ENCODE assay signal across 25 cellular contexts in genomic region chr2:212770240-212770639, GRCh38.
DNase-seq lines count a peak whose midpoint lies in the region; FAIRE-seq and TF ChIP-seq lines count a peak whose summit lies in the region.
"Had no signal": no experiment of that assay in that cellular context is flagged by ENCODE, and none has a peak within 500 bp of the region (broad histone marks: within the 10 kb centered on the region; RNA-seq: fewer than 3 reads in every experiment).

No MANE protein-coding gene starts in this region.

- H3K79me2 ChIP-seq in mammary epithelial cell (ENCODE audit: insufficient read depth, low read length) (no peaks in the 10 kb centered on the region), H1 (ENCODE audit: control insufficient read depth in 1 of 2, insufficient read depth in 2 of 2, low read length in 2 of 2) (no peaks in the 10 kb centered on the region), mesendoderm (ENCODE audit: control insufficient read depth, insufficient read depth, low read length) (no peaks in the 10 kb centered on the region)

- TF ChIP-seq POLR2A in breast epithelium (IDR thresholded peaks at IDR 0.05) (no peak), H1 (IDR thresholded peaks at IDR 0.05; ENCODE audit: control extremely low read depth in 1 of 2, low read depth in 2 of 2, low read length in 2 of 2) (no peak)

- WGBS in mammary epithelial cell (ENCODE audit: low coverage, missing lambda C conversion rate), result 63% methylated on average over 3 of the region's 3 CpGs
- WGBS in H1 (ENCODE audit: extremely low coverage in 1 of 2, insufficient coverage in 1 of 2, insufficient read length in 1 of 2, insufficient replicate concordance in 2 of 2, low coverage in 1 of 2, low lambda C conversion rate in 2 of 2, missing lambda C conversion rate in 1 of 2), 2 experiments, result 76% methylated on average over 3 of the region's 3 CpGs; no CpG with 5 or more reads in 1 of the 2 experiments
- WGBS in mesendoderm (ENCODE audit: extremely low coverage, insufficient coverage, low lambda C conversion rate), result no CpG with 5 or more reads among the region's 3 CpGs

- H4K20me1 ChIP-seq in mammary epithelial cell (ENCODE audit: insufficient read depth, low read length), result no peaks in the 10 kb centered on the region
- no peaks in the 10 kb centered on the region for H4K20me1 ChIP-seq in H1 (replicated peaks in 1 of 2; ENCODE audit: control insufficient read depth in 1 of 2, insufficient read depth in 2 of 2, low read length in 2 of 2)

- H3K27me3 ChIP-seq in mammary epithelial cell (ENCODE audit: insufficient read depth, low read length) (no peaks in the 10 kb centered on the region), breast epithelium (no peaks in the 10 kb centered on the region), H1 (replicated peaks in 1 of 4; ENCODE audit: control insufficient read depth in 3 of 4, extremely low read depth in 1 of 4, insufficient read depth in 3 of 4, low read length in 3 of 4) (no peaks in the 10 kb centered on the region), mesendoderm (ENCODE audit: insufficient read depth, low read length, poor library complexity) (no peaks in the 10 kb centered on the region)
- H3K27me3 ChIP-seq: Peyer's patch, SJCRH30 had no signal

- H2AFZ ChIP-seq in mammary epithelial cell (ENCODE audit: low read depth, low read length) (peak overlapping the region; percentile 22), H1 (ENCODE audit: low read length) (0 out of 2 replicates have a peak overlapping the region, but pooled peaks have one; percentile 3)

- no peak overlapping the region for H2BK20ac ChIP-seq in H1 (ENCODE audit: low read length)

- H4K5ac ChIP-seq in H1 (ENCODE audit: insufficient read length, low read depth, low read length) (no peak overlapping the region), mesendoderm (ENCODE audit: low read length) (no peak overlapping the region)

- no peak overlapping the region for H3K4me3 ChIP-seq in mammary epithelial cell (replicated peaks in 1 of 3; ENCODE audit: insufficient read depth in 1 of 3, low read depth in 2 of 3, low read length in 3 of 3)
- H3K4me3 ChIP-seq in breast epithelium, result no peak overlapping the region
- H3K4me3 ChIP-seq in H1 (ENCODE audit: extremely low read depth in 1 of 4, insufficient read depth in 2 of 4, low read depth in 3 of 4, low read length in 4 of 4), result no peak overlapping the region
- no peak overlapping the region for H3K4me3 ChIP-seq in mesendoderm (ENCODE audit: low read length)
- H3K4me3 ChIP-seq: Peyer's patch, SJCRH30 had no signal

- in situ Hi-C loops in mammary epithelial cell (cut with MboI; ENCODE audit: low sequenced_read_pairs in 2 of 2), result loop anchor here (5.0 to 10.0 kb wide), 2 partner anchors 382 to 395 kb away; partner anchors contain the start of gene IKZF2 (in 1 of the 2)

- H2BK15ac ChIP-seq in H1 (ENCODE audit: low read length) (no peak overlapping the region), mesendoderm (replicated peaks; ENCODE audit: low read depth) (no peak overlapping the region)

- peak overlapping the region; percentile 33; the same call in 1 of the 2 replicates for H2BK12ac ChIP-seq in H1 (ENCODE audit: low read depth, low read length)

- no peak for TF ChIP-seq EP300 in H1 (IDR thresholded peaks at IDR 0.05; ENCODE audit: borderline replicate concordance in 1 of 2, low read depth in 2 of 2, low read length in 2 of 2)

- H3K56ac ChIP-seq in H1 (replicated peaks; ENCODE audit: insufficient read length, low read depth, low read length), result no peak overlapping the region
- H3K56ac ChIP-seq in mesendoderm (ENCODE audit: low read length), result no peak overlapping the region

- H3K27ac ChIP-seq in mammary epithelial cell (ENCODE audit: insufficient read depth, low read depth, low read length) (no peak overlapping the region), breast epithelium (no peak overlapping the region), H1 (ENCODE audit: low read depth, low read length) (no peak overlapping the region), mesendoderm (ENCODE audit: low read depth, low read length) (no peak overlapping the region)
- H3K27ac ChIP-seq: 22Rv1, Peyer's patch, SJCRH30 had no signal

- no peak for TF ChIP-seq RAD21 in H1 (IDR thresholded peaks at IDR 0.05 in 1 of 2, conservative IDR thresholded peaks at IDR 0.05 in 1 of 2; ENCODE audit: low read depth in 2 of 2, low read length in 2 of 2)

- H2BK120ac ChIP-seq in H1 (replicated peaks; ENCODE audit: low read depth, low read length) (no peak overlapping the region), mesendoderm (ENCODE audit: low read depth, low read length) (no peak overlapping the region)

- H3K23me2 ChIP-seq in H1 (ENCODE audit: low read depth, low read length), result no peaks in the 10 kb centered on the region

- H4K8ac ChIP-seq in H1 (ENCODE audit: extremely low read depth, insufficient read depth, low read length), result no peak overlapping the region
- H4K8ac ChIP-seq in mesendoderm (ENCODE audit: low read depth, low read length), result no peak overlapping the region

- no TSS peak for BruUV-seq in mammary epithelial cell (replicated peaks; lab: Mats Ljungman, UMichigan)

- H3K4me2 ChIP-seq in mammary epithelial cell (ENCODE audit: insufficient read depth, low read depth, low read length) (no peak overlapping the region), H1 (ENCODE audit: insufficient read depth in 1 of 2, low read depth in 2 of 2, low read length in 2 of 2) (no peak overlapping the region), mesendoderm (ENCODE audit: low read length) (no peak overlapping the region)

- H3K4me1 ChIP-seq in mammary epithelial cell (ENCODE audit: insufficient read depth, low read length) (no peaks in the 10 kb centered on the region), breast epithelium (no peaks in the 10 kb centered on the region), H1 (replicated peaks in 1 of 4; ENCODE audit: control insufficient read depth in 3 of 4, insufficient read depth in 4 of 4, low read length in 3 of 4) (no peaks in the 10 kb centered on the region), mesendoderm (ENCODE audit: control insufficient read depth, low read depth, low read length) (no peaks in the 10 kb centered on the region)
- H3K4me1 ChIP-seq: Peyer's patch, SJCRH30 had no signal

- no peak for TF ChIP-seq CTCF in mammary epithelial cell (conservative IDR thresholded peaks at IDR 0.05 in 1 of 2, IDR thresholded peaks at IDR 0.05 in 1 of 2; ENCODE audit: extremely low read depth in 1 of 2, insufficient read depth in 1 of 2, low read depth in 1 of 2, low read length in 2 of 2)
- TF ChIP-seq CTCF in breast epithelium (IDR thresholded peaks at IDR 0.05), result no peak
- TF ChIP-seq CTCF in H1 (IDR thresholded peaks at IDR 0.05; ENCODE audit: control extremely low read depth in 1 of 3, insufficient read depth in 1 of 3, low read depth in 1 of 3, low read length in 3 of 3), result no peak

- CTCF ChIA-PET in mammary epithelial cell (lab: Charles Lee; ENCODE audit: low non-redundant PET) (no interaction called here), H1 (lab: Charles Lee; ENCODE audit: partially characterized antibody) (no interaction called here)

- H3K4ac ChIP-seq in H1 (replicated peaks; ENCODE audit: insufficient read length, low read depth, low read length) (no peak overlapping the region), mesendoderm (ENCODE audit: low read depth, low read length) (no peak overlapping the region)

- no peak overlapping the region for H2BK5ac ChIP-seq in H1 (ENCODE audit: low read depth, low read length)
- H2BK5ac ChIP-seq in mesendoderm (ENCODE audit: low read length), result no peak overlapping the region

- H3K79me1 ChIP-seq in H1 (ENCODE audit: low read depth, low read length) (no peaks in the 10 kb centered on the region), mesendoderm (ENCODE audit: low read length) (no peaks in the 10 kb centered on the region)

- no peak for DNase-seq in mammary epithelial cell
- no peak for DNase-seq in breast epithelium (ENCODE audit: low spot score in 2 of 2)
- DNase-seq in H1 (ENCODE audit: low read depth in 1 of 2, low spot score in 2 of 2), result no peak
- DNase-seq in mesendoderm, result peak; percentile 2
- no peak for DNase-seq in GM19239 (ENCODE audit: insufficient read length, low spot score)
- DNase-seq in activated CD4-positive, alpha-beta T cell treated with anti-CD3 and anti-CD28 coated beads for 48 hours, result no peak
- DNase-seq in NCI-H2196 (lab: John Stamatoyannopoulos, UW; ENCODE audit: unreplicated experiment), result no peak
- DNase-seq in nucleus accumbens (lab: John Stamatoyannopoulos, UW), result no peak
- DNase-seq: AML-193; C1 segment of cervical spinal cord; Calu3; CD8-positive, alpha-beta T cell; DMS153; GF-D8; Karpas-422; MV-4-11; NCI-H1105 treated with DMSO at 0.1 percent for 48 hours; NCI-H2029 treated with DMSO at 0.1 percent for 48 hours; NCI-H345; NCI-H524 treated with DMSO at 0.1 percent for 48 hours; NCI-H82; Peyer's patch; SJCRH30 had no signal

- intact Hi-C loops in mammary epithelial cell (cut with micrococcal nuclease) (loop anchor here (10.0 kb wide), 1 partner anchor 185 kb away; no protein-coding TSS in a partner anchor), breast epithelium (cut with DNase I; ENCODE audit: low total_unique reads) (no loop called here)

- POLR2A ChIA-PET in H1 (lab: Charles Lee; ENCODE audit: partially characterized antibody), result no interaction called here

- dilution Hi-C loops in mammary epithelial cell (cut with HindIII; ENCODE audit: low sequenced_read_pairs), result no loop called here

- no peaks in the 10 kb centered on the region for H3K9me3 ChIP-seq in mammary epithelial cell (replicated peaks; ENCODE audit: insufficient read depth, low read length)
- no peaks in the 10 kb centered on the region for H3K9me3 ChIP-seq in breast epithelium
- no peaks in the 10 kb centered on the region for H3K9me3 ChIP-seq in H1 (ENCODE audit: insufficient read depth in 2 of 2, low read depth in 1 of 2, low read length in 1 of 2)
- H3K9me3 ChIP-seq: Peyer's patch, SJCRH30 had no signal

- no peak overlapping the region for H3K9ac ChIP-seq in mammary epithelial cell (ENCODE audit: insufficient read depth, low read length)
- H3K9ac ChIP-seq in H1 (replicated peaks in 1 of 4; ENCODE audit: extremely low read depth in 1 of 4, low read depth in 3 of 4, low read length in 3 of 4), result no peak overlapping the region
- no peak overlapping the region for H3K9ac ChIP-seq in mesendoderm (ENCODE audit: low read length)

- no peak overlapping the region for H2AK5ac ChIP-seq in H1 (ENCODE audit: low read depth, low read length)
- H2AK5ac ChIP-seq in mesendoderm (ENCODE audit: low read length), result no peak overlapping the region

- H3K23ac ChIP-seq in H1 (ENCODE audit: insufficient read length) (no peak overlapping the region), mesendoderm (ENCODE audit: low read length) (no peak overlapping the region)

- FAIRE-seq in H1 (lab: Jason Lieb, UNC) (no peak), GM19239 (lab: Jason Lieb, UNC) (no peak)
- FAIRE-seq: H54 had no signal

- H3K18ac ChIP-seq in H1 (ENCODE audit: extremely low read depth, low read length) (no peak overlapping the region), mesendoderm (ENCODE audit: low read length) (no peak overlapping the region)

- no peaks in the 10 kb centered on the region for H3K36me3 ChIP-seq in mammary epithelial cell (ENCODE audit: insufficient read depth, low read length)
- H3K36me3 ChIP-seq in breast epithelium, result no peaks in the 10 kb centered on the region
- no peaks in the 10 kb centered on the region for H3K36me3 ChIP-seq in H1 (ENCODE audit: control insufficient read depth in 2 of 4, insufficient read depth in 4 of 4, low read length in 3 of 4)
- H3K36me3 ChIP-seq in mesendoderm (ENCODE audit: control insufficient read depth, insufficient read depth, low read length), result no peaks in the 10 kb centered on the region
- H3K36me3 ChIP-seq: Peyer's patch, SJCRH30 had no signal

- no peak overlapping the region for H4K91ac ChIP-seq in H1 (replicated peaks; ENCODE audit: insufficient read length, low read length)

- H3K14ac ChIP-seq in H1 (ENCODE audit: insufficient read length), result no peak overlapping the region
